8 cellular contexts compared by ENCODE assay signal in genomic region chr17:77453613-77454559, GRCh38.
DNase-seq lines count a peak whose midpoint lies in the region; ATAC-seq and TF ChIP-seq lines count a peak whose summit lies in the region.

No MANE protein-coding gene starts in this region.

- H3K27ac ChIP-seq in brain microvascular endothelial cell: peak overlapping the region; percentile 65

- DNase-seq in Calu3 (peak; percentile 77), NCI-H2171 (lab: John Stamatoyannopoulos, UW) (peak; percentile 70), brain microvascular endothelial cell (no peak), SK-N-DZ (ENCODE audit: low spot score) (no peak), DMS153 treated with DMSO at 0.1 percent for 48 hours (lab: John Stamatoyannopoulos, UW; ENCODE audit: unreplicated experiment) (no peak)
- DNase-seq in natural killer cell treated with Interleukin-12 subunit alpha and Interleukin-12 subunit beta and Interleukin-15 and Interleukin-18, amount 100 ng/mL, for 72 hours (ENCODE audit: low spot score): peak; percentile 75

- CTCF ChIA-PET in Calu3 (lab: Charles Lee): interaction anchor here (0.6 to 0.7 kb wide), 2 partner anchors 12 to 220 kb away, joined by 3 read pairs; no protein-coding TSS in a partner anchor

- no peaks in the 10 kb centered on the region for H3K27me3 ChIP-seq in brain microvascular endothelial cell (replicated peaks)

- H3K4me3 Mint-ChIP-seq in Calu3 (ENCODE audit: low read depth, unreplicated experiment): peak overlapping the region; percentile 40
- H3K4me3 Mint-ChIP-seq in natural killer cell treated with Interleukin-12 subunit alpha and Interleukin-12 subunit beta and Interleukin-15 and Interleukin-18, amount 100 ng/mL, for 72 hours: peak overlapping the region; percentile 98

- no peaks in the 10 kb centered on the region for H3K27me3 Mint-ChIP-seq in Calu3 (ENCODE audit: unreplicated experiment)
- H3K27me3 Mint-ChIP-seq in natural killer cell treated with Interleukin-12 subunit alpha and Interleukin-12 subunit beta and Interleukin-15 and Interleukin-18, amount 100 ng/mL, for 72 hours: no peaks in the 10 kb centered on the region

- no peak for TF ChIP-seq CTCF in Calu3 (IDR thresholded peaks at IDR 0.05; ENCODE audit: unreplicated experiment)
- TF ChIP-seq CTCF in brain microvascular endothelial cell (IDR thresholded peaks at IDR 0.05; ENCODE audit: low read depth, low read length, missing control alignments): no peak

- no TSS peak for BruUV-seq in Calu3 (replicated peaks; lab: Mats Ljungman, UMichigan)

- peak overlapping the region; percentile 73 for H3K27ac Mint-ChIP-seq in Calu3 (ENCODE audit: unreplicated experiment)
- H3K27ac Mint-ChIP-seq in natural killer cell treated with Interleukin-12 subunit alpha and Interleukin-12 subunit beta and Interleukin-15 and Interleukin-18, amount 100 ng/mL, for 72 hours: peak overlapping the region; percentile 93 to 99

- intact Hi-C loops in Calu3 (cut with micrococcal nuclease; ENCODE audit: unreplicated experiment): loop anchor here (10.0 kb wide), 1 partner anchor 119 kb away; no protein-coding TSS in a partner anchor

- peak; percentile 63 to 68 for ATAC-seq in natural killer cell treated with Interleukin-12 subunit alpha and Interleukin-12 subunit beta and Interleukin-15 and Interleukin-18, amount 100 ng/mL, for 72 hours
- ATAC-seq in GM21717 (IDR thresholded peaks at IDR 0.05; ENCODE audit: unreplicated experiment) (no peak), GM21529 (IDR thresholded peaks at IDR 0.05; ENCODE audit: unreplicated experiment) (no peak)

- peaks cover 60% of the 10 kb centered on the region for H3K4me1 Mint-ChIP-seq in Calu3 (ENCODE audit: low read depth, unreplicated experiment)
- H3K4me1 Mint-ChIP-seq in natural killer cell treated with Interleukin-12 subunit alpha and Interleukin-12 subunit beta and Interleukin-15 and Interleukin-18, amount 100 ng/mL, for 72 hours (ENCODE audit: low read depth in 2 of 2): peaks cover 56 to 72% of the 10 kb centered on the region in 2 donors

- no peaks in the 10 kb centered on the region for H3K36me3 ChIP-seq in brain microvascular endothelial cell (replicated peaks)

- in situ Hi-C loops in brain microvascular endothelial cell (cut with HindIII; ENCODE audit: low pct_ligation_motif_present, low sequenced_read_pairs): loop anchor here (25.0 kb wide), 1 partner anchor 117 kb away; no protein-coding TSS in a partner anchor

- no peak overlapping the region for H3K4me3 ChIP-seq in brain microvascular endothelial cell (ENCODE audit: low read depth, low read length)

- H3K36me3 Mint-ChIP-seq in Calu3 (ENCODE audit: insufficient read depth, unreplicated experiment): peaks cover 79% of the 10 kb centered on the region
- H3K36me3 Mint-ChIP-seq in natural killer cell treated with Interleukin-12 subunit alpha and Interleukin-12 subunit beta and Interleukin-15 and Interleukin-18, amount 100 ng/mL, for 72 hours: no peaks in the 10 kb centered on the region

- no peaks in the 10 kb centered on the region for H3K9me3 Mint-ChIP-seq in Calu3 (ENCODE audit: low read depth, unreplicated experiment)
- no peaks in the 10 kb centered on the region for H3K9me3 Mint-ChIP-seq in natural killer cell treated with Interleukin-12 subunit alpha and Interleukin-12 subunit beta and Interleukin-15 and Interleukin-18, amount 100 ng/mL, for 72 hours

Comparison
In these comparisons a context has a peak if more than half of its experiments do, and no peak if none do; other contexts are left out.
1. DNase-seq: peak in Calu3 (single experiment), NCI-H2171 (single experiment) and natural killer cell treated with Interleukin-12 subunit alpha and Interleukin-12 subunit beta and Interleukin-15 and Interleukin-18, amount 100 ng/mL, for 72 hours (single experiment); none in brain microvascular endothelial cell (single experiment), SK-N-DZ (single experiment) and DMS153 treated with DMSO at 0.1 percent for 48 hours (single experiment).
2. ATAC-seq: peak in natural killer cell treated with Interleukin-12 subunit alpha and Interleukin-12 subunit beta and Interleukin-15 and Interleukin-18, amount 100 ng/mL, for 72 hours (2 of 2); none in GM21717 (single experiment) and GM21529 (single experiment).